1 cellular context compared by ENCODE assay signal in genomic region chr3:181317521-181317920, GRCh38.
TF ChIP-seq lines count a peak whose summit lies in the region.

No MANE protein-coding gene starts in this region.

TF ChIP-seq in H1, 55 proteins besides CTCF, POLR2A, EP300 and RAD21 (continued from another document):
- no peak for TF ChIP-seq CHD7 (IDR thresholded peaks at IDR 0.05; ENCODE audit: insufficient replicate concordance, low read length)
- TF ChIP-seq JUND (IDR thresholded peaks at IDR 0.05; ENCODE audit: low read length) = no peak
